In genomic region chrX:57741107-57741506, GRCh38 we compare ENCODE assay signal across 30 cellular contexts.
"Had no signal": no experiment of that assay in that cellular context is flagged by ENCODE, and none has a peak within 500 bp of the region (broad histone marks: within the 10 kb centered on the region; RNA-seq: fewer than 3 reads in every experiment).

No MANE protein-coding gene starts in this region.

- H3K27ac ChIP-seq: adrenal gland, ascending aorta, body of pancreas, brain microvascular endothelial cell, breast epithelium, cardiac muscle cell had no signal

- H3K4me1 ChIP-seq: adrenal gland, ascending aorta, body of pancreas, breast epithelium had no signal

- H3K9me3 ChIP-seq: adrenal gland, ascending aorta, body of pancreas, breast epithelium had no signal

- DNase-seq: activated effector memory CD4-positive, alpha-beta T cell treated with anti-CD3 and anti-CD28 coated beads, Interleukin-2, amount 50 U/mL, for 16 hours; activated effector memory CD4-positive, alpha-beta T cell treated with Interleukin-2 at 50 U/mL for 16 hours; activated gamma-delta T cell; activated gamma-delta T cell treated with Interleukin-2 at 50 U/mL for 16 hours; activated naive CD4-positive, alpha-beta T cell; activated naive CD4-positive, alpha-beta T cell treated with anti-CD3 and anti-CD28 coated beads for 36 hours; activated naive CD4-positive, alpha-beta T cell treated with anti-CD3 and anti-CD28 coated beads, Interleukin-2, amount 10 ng/mL, durations not matched to agents 7 days and 5 days; activated naive CD4-positive, alpha-beta T cell treated with anti-CD3 and anti-CD28 coated beads, Interleukin-2, amount 50 U/mL, for 16 hours; activated naive CD4-positive, alpha-beta T cell treated with Interleukin-2 at 50 U/mL for 16 hours; activated naive CD8-positive, alpha-beta T cell treated with anti-CD3 and anti-CD28 coated beads for 36 hours; activated naive CD8-positive, alpha-beta T cell treated with anti-CD3 and anti-CD28 coated beads, Interleukin-2, amount 10 ng/mL, durations not matched to agents 7 days and 5 days; activated naive CD8-positive, alpha-beta T cell treated with anti-CD3 and anti-CD28 coated beads, Interleukin-2, amount 50 U/mL, for 24 hours; activated T-cell treated with anti-CD3 and anti-CD28 coated beads for 4 hours; activated T-cell treated with anti-CD3 and anti-CD28 coated beads, Interleukin-2, amount 50 U/mL, for 1 hour; activated T-cell treated with anti-CD3 and anti-CD28 coated beads, Interleukin-2, amount 50 U/mL, for 24 hours; activated T-cell treated with anti-CD3 and anti-CD28 coated beads, Interleukin-2, amount 50 U/mL, for 4 hours; activated T-cell treated with anti-CD3 and anti-CD28 coated beads, Interleukin-2, amount 50 U/mL, for 48 hours; activated T-cell treated with anti-CD3 and anti-CD28 coated beads, Interleukin-2, amount 50 U/mL, for 72 hours; adrenal gland; amniotic stem cell; amygdala; anterior cingulate cortex; body of pancreas; brain microvascular endothelial cell; caudate nucleus; central memory CD4-positive, alpha-beta T cell; cerebellar nuclear complex had no signal

- H3K36me3 ChIP-seq: adrenal gland, ascending aorta, brain microvascular endothelial cell, breast epithelium, cardiac muscle cell had no signal

- H3K27me3 ChIP-seq: ascending aorta, body of pancreas, brain microvascular endothelial cell, cardiac muscle cell had no signal

- H3K4me3 ChIP-seq: adrenal gland, ascending aorta, body of pancreas, breast epithelium, cardiac muscle cell had no signal
